In the genomic region with DNA sequence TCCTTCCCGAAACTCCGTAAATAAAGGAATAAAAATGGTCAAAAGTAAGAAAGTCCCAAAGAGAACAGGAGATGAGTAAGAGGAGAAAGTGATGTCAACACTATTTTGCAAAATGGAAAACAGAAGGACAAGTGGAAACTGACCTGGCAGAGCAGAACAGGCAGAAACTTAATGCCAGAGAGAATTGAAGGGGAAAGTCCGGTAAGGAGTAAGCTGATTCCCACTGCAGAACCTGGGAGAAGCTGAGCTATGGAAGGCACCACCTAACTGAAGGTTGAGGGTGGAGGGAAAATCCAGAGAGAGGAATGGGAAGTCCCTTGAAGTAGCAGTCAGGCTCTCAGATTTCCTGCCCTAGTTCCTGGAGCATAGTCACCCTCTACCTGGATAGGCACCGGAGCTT, we compare ENCODE assay signal across 1 cellular context.
TF ChIP-seq lines count a peak whose summit lies in the region.

No MANE protein-coding gene starts in this region.

TF ChIP-seq in SK-N-SH, 30 proteins besides CTCF, POLR2A, EP300 and RAD21 (continued from another document):
- TF ChIP-seq, protein P1, sequence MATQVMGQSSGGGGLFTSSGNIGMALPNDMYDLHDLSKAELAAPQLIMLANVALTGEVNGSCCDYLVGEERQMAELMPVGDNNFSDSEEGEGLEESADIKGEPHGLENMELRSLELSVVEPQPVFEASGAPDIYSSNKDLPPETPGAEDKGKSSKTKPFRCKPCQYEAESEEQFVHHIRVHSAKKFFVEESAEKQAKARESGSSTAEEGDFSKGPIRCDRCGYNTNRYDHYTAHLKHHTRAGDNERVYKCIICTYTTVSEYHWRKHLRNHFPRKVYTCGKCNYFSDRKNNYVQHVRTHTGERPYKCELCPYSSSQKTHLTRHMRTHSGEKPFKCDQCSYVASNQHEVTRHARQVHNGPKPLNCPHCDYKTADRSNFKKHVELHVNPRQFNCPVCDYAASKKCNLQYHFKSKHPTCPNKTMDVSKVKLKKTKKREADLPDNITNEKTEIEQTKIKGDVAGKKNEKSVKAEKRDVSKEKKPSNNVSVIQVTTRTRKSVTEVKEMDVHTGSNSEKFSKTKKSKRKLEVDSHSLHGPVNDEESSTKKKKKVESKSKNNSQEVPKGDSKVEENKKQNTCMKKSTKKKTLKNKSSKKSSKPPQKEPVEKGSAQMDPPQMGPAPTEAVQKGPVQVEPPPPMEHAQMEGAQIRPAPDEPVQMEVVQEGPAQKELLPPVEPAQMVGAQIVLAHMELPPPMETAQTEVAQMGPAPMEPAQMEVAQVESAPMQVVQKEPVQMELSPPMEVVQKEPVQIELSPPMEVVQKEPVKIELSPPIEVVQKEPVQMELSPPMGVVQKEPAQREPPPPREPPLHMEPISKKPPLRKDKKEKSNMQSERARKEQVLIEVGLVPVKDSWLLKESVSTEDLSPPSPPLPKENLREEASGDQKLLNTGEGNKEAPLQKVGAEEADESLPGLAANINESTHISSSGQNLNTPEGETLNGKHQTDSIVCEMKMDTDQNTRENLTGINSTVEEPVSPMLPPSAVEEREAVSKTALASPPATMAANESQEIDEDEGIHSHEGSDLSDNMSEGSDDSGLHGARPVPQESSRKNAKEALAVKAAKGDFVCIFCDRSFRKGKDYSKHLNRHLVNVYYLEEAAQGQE (IDR thresholded peaks at IDR 0.05; ENCODE audit: low read depth, low read length), result no peak
- TF ChIP-seq EZH2phosphoT487 (IDR thresholded peaks at IDR 0.05; ENCODE audit: borderline replicate concordance, low read depth) (no peak), YY1 (IDR thresholded peaks at IDR 0.05; ENCODE audit: low read depth) (no peak), TCF12 (IDR thresholded peaks at IDR 0.05) (peak; percentile 62)
- TF ChIP-seq, protein P2, sequence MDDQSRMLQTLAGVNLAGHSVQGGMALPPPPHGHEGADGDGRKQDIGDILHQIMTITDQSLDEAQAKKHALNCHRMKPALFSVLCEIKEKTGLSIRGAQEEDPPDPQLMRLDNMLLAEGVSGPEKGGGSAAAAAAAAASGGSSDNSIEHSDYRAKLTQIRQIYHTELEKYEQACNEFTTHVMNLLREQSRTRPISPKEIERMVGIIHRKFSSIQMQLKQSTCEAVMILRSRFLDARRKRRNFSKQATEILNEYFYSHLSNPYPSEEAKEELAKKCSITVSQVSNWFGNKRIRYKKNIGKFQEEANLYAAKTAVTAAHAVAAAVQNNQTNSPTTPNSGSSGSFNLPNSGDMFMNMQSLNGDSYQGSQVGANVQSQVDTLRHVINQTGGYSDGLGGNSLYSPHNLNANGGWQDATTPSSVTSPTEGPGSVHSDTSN (IDR thresholded peaks at IDR 0.05), result peak; percentile 38; the same call in 1 of the 2 replicates
